In the genomic region with DNA sequence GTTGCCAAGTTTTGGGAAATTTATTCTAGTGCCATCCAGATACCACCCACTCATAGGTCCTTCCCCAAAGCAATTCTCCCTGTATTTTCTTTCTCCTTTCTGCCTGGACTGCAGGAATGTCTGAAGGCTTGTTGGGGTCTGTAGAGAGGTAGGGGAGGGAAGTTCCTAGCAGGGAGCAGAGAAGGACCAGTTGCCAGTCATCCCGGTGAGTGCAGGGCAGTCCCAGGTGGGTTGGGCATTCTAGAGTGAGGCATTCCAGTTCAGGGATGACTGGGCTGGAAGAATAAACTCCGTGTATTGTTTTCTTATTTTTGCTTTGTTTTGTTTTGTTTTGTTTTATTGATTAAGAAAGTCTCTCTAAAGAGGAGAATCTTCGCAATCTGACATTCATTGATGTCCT, we compare ENCODE assay signal across 18 cellular contexts.
"Had no signal": no experiment of that assay in that cellular context is flagged by ENCODE, and none has a peak within 500 bp of the region (broad histone marks: within the 10 kb centered on the region; RNA-seq: fewer than 3 reads in every experiment).

No MANE protein-coding gene starts in this region.

- H3K36me3 ChIP-seq: lower lobe of right lung had no signal

- H3K27me3 Mint-ChIP-seq: activated naive CD8-positive, alpha-beta T cell treated with anti-CD3 and anti-CD28 coated beads for 36 hours; brain; central memory CD8-positive, alpha-beta T cell; progenitor cell of endocrine pancreas; stimulated activated naive CD8-positive, alpha-beta T cell treated with anti-CD3 and anti-CD28 coated beads, Interleukin-15, Interleukin-2, amounts not matched to agents 100 ng/mL and 50 ng/mL, for 24 hours had no signal

- H3K4me1 Mint-ChIP-seq: activated naive CD8-positive, alpha-beta T cell treated with anti-CD3 and anti-CD28 coated beads for 36 hours; central memory CD8-positive, alpha-beta T cell; naive thymus-derived CD4-positive, alpha-beta T cell had no signal

- H3K4me3 Mint-ChIP-seq: activated CD8-positive, alpha-beta T cell treated with anti-CD3 and anti-CD28 coated beads, Interleukin-2, amount 10 ng/mL, durations not matched to agents 7 days and 5 days; activated naive CD8-positive, alpha-beta T cell treated with anti-CD3 and anti-CD28 coated beads for 36 hours; activated T-cell treated with anti-CD3 and anti-CD28 coated beads, Interleukin-2, amount 50 U/mL, for 72 hours; brain; central memory CD8-positive, alpha-beta T cell; naive thymus-derived CD4-positive, alpha-beta T cell; stimulated activated naive CD8-positive, alpha-beta T cell treated with anti-CD3 and anti-CD28 coated beads, Interleukin-15, Interleukin-2, amounts not matched to agents 100 ng/mL and 50 ng/mL, for 24 hours had no signal

- H3K36me3 Mint-ChIP-seq: activated naive CD8-positive, alpha-beta T cell treated with anti-CD3 and anti-CD28 coated beads for 36 hours had no signal

- H3K27ac ChIP-seq: lower lobe of right lung had no signal

- H3K9me3 ChIP-seq: lower lobe of right lung had no signal

- ATAC-seq: activated CD8-positive, alpha-beta T cell treated with anti-CD3 and anti-CD28 coated beads, Interleukin-2, amount 10 ng/mL, durations not matched to agents 7 days and 5 days; activated T-cell treated with anti-CD3 and anti-CD28 coated beads, Interleukin-2, amount 50 U/mL, for 72 hours; naive thymus-derived CD4-positive, alpha-beta T cell had no signal

- H3K27ac Mint-ChIP-seq: activated CD8-positive, alpha-beta T cell treated with anti-CD3 and anti-CD28 coated beads, Interleukin-2, amount 10 ng/mL, durations not matched to agents 7 days and 5 days; activated naive CD8-positive, alpha-beta T cell treated with anti-CD3 and anti-CD28 coated beads for 36 hours; activated T-cell treated with anti-CD3 and anti-CD28 coated beads, Interleukin-2, amount 50 U/mL, for 72 hours; naive thymus-derived CD4-positive, alpha-beta T cell; progenitor cell of endocrine pancreas; stimulated activated naive CD8-positive, alpha-beta T cell treated with anti-CD3 and anti-CD28 coated beads, Interleukin-15, Interleukin-2, amounts not matched to agents 100 ng/mL and 50 ng/mL, for 24 hours had no signal

- DNase-seq: activated CD4-positive, alpha-beta T cell treated with anti-CD3 and anti-CD28 coated beads for 48 hours; activated CD8-positive, alpha-beta memory T cell treated with anti-CD3 and anti-CD28 coated beads, Interleukin-2, amount 50 U/mL, for 48 hours; activated CD8-positive, alpha-beta T cell treated with anti-CD3 and anti-CD28 coated beads, Interleukin-2, amount 10 ng/mL, durations not matched to agents 7 days and 5 days; activated gamma-delta T cell treated with Interleukin-2 at 50 U/mL for 16 hours; activated naive CD8-positive, alpha-beta T cell treated with anti-CD3 and anti-CD28 coated beads for 36 hours; activated T-cell treated with anti-CD3 and anti-CD28 coated beads, Interleukin-2, amount 50 U/mL, for 72 hours; cortex of kidney; effector CD8-positive, alpha-beta T cell; foreskin melanocyte; lower lobe of right lung; naive thymus-derived CD4-positive, alpha-beta T cell; occipital lobe; right cardiac atrium; T-helper 2 cell had no signal

- H3K4me3 ChIP-seq: lower lobe of right lung had no signal

- H3K9me3 Mint-ChIP-seq: activated naive CD8-positive, alpha-beta T cell treated with anti-CD3 and anti-CD28 coated beads for 36 hours; activated T-cell treated with anti-CD3 and anti-CD28 coated beads, Interleukin-2, amount 50 U/mL, for 72 hours; brain; central memory CD8-positive, alpha-beta T cell; naive thymus-derived CD4-positive, alpha-beta T cell; stimulated activated naive CD8-positive, alpha-beta T cell treated with anti-CD3 and anti-CD28 coated beads, Interleukin-15, Interleukin-2, amounts not matched to agents 100 ng/mL and 50 ng/mL, for 24 hours had no signal
